In the genomic region with DNA sequence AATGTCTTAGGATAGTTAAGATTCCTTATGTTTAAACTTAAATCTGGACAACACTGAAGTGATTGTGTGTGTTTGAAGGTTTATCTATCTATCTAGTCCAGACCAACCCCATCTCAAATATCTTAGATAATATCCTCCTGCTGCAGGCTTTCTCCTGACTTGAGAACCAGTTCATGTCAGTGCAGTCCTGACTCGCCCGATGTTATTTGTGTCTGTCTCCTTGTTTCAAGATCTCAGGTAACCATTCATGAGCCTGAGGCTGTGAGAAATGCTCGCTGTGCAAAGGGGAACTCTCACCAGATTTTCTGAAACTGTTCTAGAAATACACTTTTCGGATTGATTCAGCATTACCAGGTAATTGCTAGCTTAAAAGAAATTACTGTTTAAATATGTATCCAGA, we compare ENCODE assay signal across 11 cellular contexts.
"Had no signal": no experiment of that assay in that cellular context is flagged by ENCODE, and none has a peak within 500 bp of the region (broad histone marks: within the 10 kb centered on the region; RNA-seq: fewer than 3 reads in every experiment).

No MANE protein-coding gene starts in this region.

- ATAC-seq: activated CD8-positive, alpha-beta T cell treated with anti-CD3 and anti-CD28 coated beads for 36 hours; foreskin keratinocyte had no signal

- H3K27ac ChIP-seq: breast epithelium, foreskin keratinocyte, neutrophil, vagina had no signal

- DNase-seq: activated CD8-positive, alpha-beta memory T cell treated with anti-CD3 and anti-CD28 coated beads, Interleukin-2, amount 50 U/mL, for 4 hours; activated CD8-positive, alpha-beta T cell treated with anti-CD3 and anti-CD28 coated beads for 36 hours; activated naive CD8-positive, alpha-beta T cell treated with anti-CD3 and anti-CD28 coated beads, Interleukin-2, amount 10 ng/mL, durations not matched to agents 7 days and 5 days; kidney; mesendoderm; right cardiac atrium; small intestine had no signal

- H3K9me3 Mint-ChIP-seq: activated CD8-positive, alpha-beta T cell treated with anti-CD3 and anti-CD28 coated beads for 36 hours; activated naive CD8-positive, alpha-beta T cell treated with anti-CD3 and anti-CD28 coated beads, Interleukin-2, amount 10 ng/mL, durations not matched to agents 7 days and 5 days had no signal

- H3K36me3 Mint-ChIP-seq: activated naive CD8-positive, alpha-beta T cell treated with anti-CD3 and anti-CD28 coated beads, Interleukin-2, amount 10 ng/mL, durations not matched to agents 7 days and 5 days had no signal

- H3K27ac Mint-ChIP-seq: activated CD8-positive, alpha-beta T cell treated with anti-CD3 and anti-CD28 coated beads for 36 hours; activated naive CD8-positive, alpha-beta T cell treated with anti-CD3 and anti-CD28 coated beads, Interleukin-2, amount 10 ng/mL, durations not matched to agents 7 days and 5 days had no signal
